ENCODE assay signal across 8 cellular contexts in the genomic region with DNA sequence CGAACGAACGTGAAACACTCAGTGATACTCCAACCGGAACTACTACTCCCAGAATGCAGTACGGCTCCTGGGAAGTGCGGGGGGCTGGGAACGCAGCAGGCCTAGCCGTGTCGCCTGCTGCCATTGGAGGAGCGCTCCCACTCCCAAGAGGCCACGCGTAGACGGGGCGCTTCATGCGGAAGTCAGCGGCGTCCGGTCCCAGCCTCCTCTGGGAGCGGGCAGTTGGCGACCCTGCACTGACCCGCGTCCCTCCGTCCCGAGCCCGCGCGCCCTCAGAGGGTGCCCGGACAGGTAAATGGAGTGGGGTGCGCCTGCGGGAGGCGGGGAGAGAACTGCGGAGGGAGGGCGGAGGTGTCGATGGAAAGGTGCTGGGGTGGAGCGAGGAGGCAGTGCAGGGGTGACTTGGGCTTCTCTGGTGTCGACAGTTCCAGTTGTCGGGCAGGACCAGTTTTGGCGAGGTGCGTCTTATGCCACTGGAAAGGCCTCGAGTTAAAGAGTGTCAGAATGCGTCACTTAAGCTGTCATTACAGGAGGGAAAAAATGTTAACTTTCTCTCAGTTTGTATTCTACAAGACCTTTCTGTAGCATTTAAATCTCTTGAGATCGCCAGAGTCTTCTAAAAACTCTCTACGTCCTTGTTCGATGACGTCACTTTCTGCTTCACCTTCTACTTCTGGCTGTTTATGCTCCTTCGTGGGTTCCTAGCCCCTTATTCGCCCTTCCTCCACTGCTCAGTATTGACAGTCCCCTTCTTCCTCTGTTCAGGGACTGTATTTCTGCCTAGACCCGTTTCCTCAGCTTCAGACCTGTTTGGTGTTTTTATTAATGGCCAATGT. TPM values are rescaled to one million over a fixed set of nuclear protein-coding genes. Genes with fewer than 3 reads are reported as not detected.
DNase-seq lines count a peak whose midpoint lies in the region; ATAC-seq and TF ChIP-seq lines count a peak whose summit lies in the region.

A gene with protein sequence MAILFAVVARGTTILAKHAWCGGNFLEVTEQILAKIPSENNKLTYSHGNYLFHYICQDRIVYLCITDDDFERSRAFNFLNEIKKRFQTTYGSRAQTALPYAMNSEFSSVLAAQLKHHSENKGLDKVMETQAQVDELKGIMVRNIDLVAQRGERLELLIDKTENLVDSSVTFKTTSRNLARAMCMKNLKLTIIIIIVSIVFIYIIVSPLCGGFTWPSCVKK (plus strand): TSS at position 188 of the 836 bp plus-strand sequence. CDS start 8,122 bp downstream, outside the sequence.

- H3K27ac Mint-ChIP-seq in CD4-positive, alpha-beta memory T cell = peak within 1 kb of the TSS; percentile 83 to 96 (median 94)
- peak within 1 kb of the TSS; percentile 82 for H3K27ac Mint-ChIP-seq in activated CD4-positive, alpha-beta memory T cell treated with anti-CD3 and anti-CD28 coated beads, Interleukin-2, amount 10 ng/mL, durations not matched to agents 7 days and 5 days

- H3K36me3 Mint-ChIP-seq in CD4-positive, alpha-beta memory T cell = peaks cover 0 to 13% of the 10 kb centered on the region in 2 donors
- peaks cover 8% of the 10 kb centered on the region for H3K36me3 Mint-ChIP-seq in activated CD4-positive, alpha-beta memory T cell treated with anti-CD3 and anti-CD28 coated beads, Interleukin-2, amount 10 ng/mL, durations not matched to agents 7 days and 5 days (ENCODE audit: low read depth)

- POLR2A ChIA-PET in CD4-positive, alpha-beta memory T cell (lab: Charles Lee; ENCODE audit: partially characterized antibody) = no interaction called here
- POLR2A ChIA-PET in activated CD4-positive, alpha-beta memory T cell treated with anti-CD3 and anti-CD28 coated beads, Interleukin-2, amount 10 ng/mL, durations not matched to agents 7 days and 5 days (lab: Charles Lee) = no interaction called here

- H3K4me3 Mint-ChIP-seq in CD4-positive, alpha-beta memory T cell = peak within 1 kb of the TSS; percentile 91 to 96 (median 94)
- peak within 1 kb of the TSS; percentile 88 for H3K4me3 Mint-ChIP-seq in activated CD4-positive, alpha-beta memory T cell treated with anti-CD3 and anti-CD28 coated beads, Interleukin-2, amount 10 ng/mL, durations not matched to agents 7 days and 5 days

- TF ChIP-seq CTCF in lung (IDR thresholded peaks at IDR 0.05; ENCODE audit: control extremely low read depth, extremely low read depth) = no peak

- H3K36me3 ChIP-seq in CD4-positive, alpha-beta memory T cell (ENCODE audit: insufficient read depth, low read length) = no peaks in the 10 kb centered on the region
- H3K36me3 ChIP-seq in duodenal mucosa (ENCODE audit: control insufficient read depth in 1 of 2, insufficient read depth in 2 of 2, low read length in 2 of 2) (no peaks in the 10 kb centered on the region), lung (ENCODE audit: control insufficient read depth in 2 of 2, insufficient read depth in 2 of 2, low read length in 2 of 2) (no peaks in the 10 kb centered on the region)

- H3K9ac ChIP-seq in duodenal mucosa (ENCODE audit: low read depth in 1 of 2, low read length in 2 of 2) = peak within 1 kb of the TSS; percentile 74 to 79

- peaks cover 16 to 40% (median 28%) of the 10 kb centered on the region in 4 donors for H3K4me1 Mint-ChIP-seq in CD4-positive, alpha-beta memory T cell
- H3K4me1 Mint-ChIP-seq in activated CD4-positive, alpha-beta memory T cell treated with anti-CD3 and anti-CD28 coated beads, Interleukin-2, amount 10 ng/mL, durations not matched to agents 7 days and 5 days = peaks cover 25% of the 10 kb centered on the region

- intact Hi-C loops in CD4-positive, alpha-beta memory T cell (cut with micrococcal nuclease) = loop anchor here (5.0 kb wide), 1 partner anchor 619 kb away; the partner anchor contains the start of gene RAB39B

- H3K4me3 ChIP-seq in CD4-positive, alpha-beta memory T cell (ENCODE audit: low read length in 2 of 2) = peak within 1 kb of the TSS; percentile 57 to 70
- peak within 1 kb of the TSS; percentile 77 to 80 for H3K4me3 ChIP-seq in duodenal mucosa (ENCODE audit: low read depth in 1 of 2, low read length in 2 of 2)
- peak within 1 kb of the TSS; percentile 65 for H3K4me3 ChIP-seq in lung

- peak; percentile 98 for ATAC-seq in GM19452 (IDR thresholded peaks at IDR 0.05; ENCODE audit: unreplicated experiment)
- ATAC-seq in HG03575 (IDR thresholded peaks at IDR 0.05; ENCODE audit: extremely low read depth, insufficient number of reproducible peaks, low FRiP score, unreplicated experiment) = peak; percentile 66
- peak; percentile 97 for ATAC-seq in lung (ENCODE audit: insufficient read depth, low FRiP score)

- H3K9me3 ChIP-seq in CD4-positive, alpha-beta memory T cell (ENCODE audit: control insufficient read depth in 1 of 2, low read length in 2 of 2) = no peaks in the 10 kb centered on the region
- peaks cover 0 to 5% of the 10 kb centered on the region in 2 donors for H3K9me3 ChIP-seq in duodenal mucosa (ENCODE audit: control insufficient read depth in 1 of 2, low read length in 2 of 2)
- H3K9me3 ChIP-seq in lung (ENCODE audit: control insufficient read depth in 2 of 2, insufficient read depth in 1 of 2, low read length in 1 of 2) = peaks cover 0 to 5% of the 10 kb centered on the region in 2 donors

- H3K27me3 Mint-ChIP-seq in CD4-positive, alpha-beta memory T cell = no peaks in the 10 kb centered on the region
- H3K27me3 Mint-ChIP-seq in activated CD4-positive, alpha-beta memory T cell treated with anti-CD3 and anti-CD28 coated beads, Interleukin-2, amount 10 ng/mL, durations not matched to agents 7 days and 5 days = no peaks in the 10 kb centered on the region

- peak; percentile 75 to 86 (median 77) for DNase-seq in CD4-positive, alpha-beta memory T cell
- DNase-seq in NCI-H82 (lab: John Stamatoyannopoulos, UW) (peak; percentile 94), lung (ENCODE audit: low spot score) (peak; percentile 86)
- peak; percentile 86 for DNase-seq in activated CD4-positive, alpha-beta memory T cell treated with anti-CD3 and anti-CD28 coated beads, Interleukin-2, amount 10 ng/mL, durations not matched to agents 7 days and 5 days
- peak; percentile 62 to 80 (median 65) for DNase-seq in stimulated activated CD4-positive, alpha-beta T cell treated with anti-CD3 and anti-CD28 coated beads, TNF-alpha, amount 100 ng/mL, for 24 hours (ENCODE audit: low read depth in 3 of 3)

- H3K9me3 Mint-ChIP-seq in CD4-positive, alpha-beta memory T cell = peaks cover 0 to 2% (median 0%) of the 10 kb centered on the region in 8 donors
- no peaks in the 10 kb centered on the region for H3K9me3 Mint-ChIP-seq in activated CD4-positive, alpha-beta memory T cell treated with anti-CD3 and anti-CD28 coated beads, Interleukin-2, amount 10 ng/mL, durations not matched to agents 7 days and 5 days

- CTCF ChIA-PET in CD4-positive, alpha-beta memory T cell (lab: Charles Lee; ENCODE audit: partially characterized antibody) = no interaction called here
- CTCF ChIA-PET in activated CD4-positive, alpha-beta memory T cell treated with anti-CD3 and anti-CD28 coated beads, Interleukin-2, amount 10 ng/mL, durations not matched to agents 7 days and 5 days (lab: Charles Lee) = no interaction called here

- 27 to 30% methylated on average over 48 of the region's 48 CpGs for WGBS in lung, 2 donors

- H3K27ac ChIP-seq in CD4-positive, alpha-beta memory T cell (ENCODE audit: low read depth, low read length) = peak within 1 kb of the TSS; percentile 74
- peak within 1 kb of the TSS; percentile 30 for H3K27ac ChIP-seq in duodenal mucosa (ENCODE audit: low read depth, low read length)
- peak within 1 kb of the TSS; percentile 71 to 72 for H3K27ac ChIP-seq in lung (ENCODE audit: low read depth in 1 of 2, low read length in 1 of 2)

- peaks cover 26% of the 10 kb centered on the region for H3K4me1 ChIP-seq in CD4-positive, alpha-beta memory T cell (ENCODE audit: insufficient read depth, low read length)
- peaks cover 7 to 8% of the 10 kb centered on the region in 2 donors for H3K4me1 ChIP-seq in duodenal mucosa (ENCODE audit: control insufficient read depth in 1 of 2, insufficient read depth in 2 of 2, low read length in 2 of 2)
- peaks cover 0 to 4% of the 10 kb centered on the region in 2 donors for H3K4me1 ChIP-seq in lung (ENCODE audit: control insufficient read depth in 2 of 2, insufficient read depth in 2 of 2, low read length in 2 of 2)

- no peaks in the 10 kb centered on the region for H3K27me3 ChIP-seq in CD4-positive, alpha-beta memory T cell (ENCODE audit: insufficient read depth, low read length)
- H3K27me3 ChIP-seq in duodenal mucosa (ENCODE audit: control insufficient read depth in 1 of 2, insufficient read depth in 2 of 2, low read length in 2 of 2) = no peaks in the 10 kb centered on the region
- H3K27me3 ChIP-seq in lung (ENCODE audit: control insufficient read depth, insufficient read depth) = no peaks in the 10 kb centered on the region

RNA-seq across cellular contexts. Expression of the gene that starts here (rescaled TPM):
- 10 to 100 TPM; 22.3 to 22.7 TPM for total RNA-seq in CD4-positive, alpha-beta memory T cell
- polyA plus RNA-seq in CD4-positive, alpha-beta memory T cell = 10 to 100 TPM; 52.9 to 66.7 TPM
- 10 to 100 TPM; 39.5 to 41.7 TPM for total RNA-seq in activated CD4-positive, alpha-beta memory T cell treated with anti-CD3 and anti-CD28 coated beads, Interleukin-2, amount 10 ng/mL, durations not matched to agents 7 days and 5 days
- total RNA-seq in lung = 10 to 100 TPM; 34.0 to 38.4 TPM
- polyA plus RNA-seq in lung = 10 to 100 TPM; 22.7 to 31.6 TPM

Comparison
In these comparisons a context has a peak if more than half of its experiments do, and no peak if none do; other contexts are left out.
1. Peak in every context shown above with its lines: DNase-seq, ATAC-seq, H3K4me3 ChIP-seq and H3K27ac ChIP-seq.